ENCODE assay signal across 8 cellular contexts in genomic region chr19:58150328-58150921, GRCh38. TPM values are rescaled to one million over a fixed set of nuclear protein-coding genes. Genes with fewer than 3 reads are reported as not detected.
DNase-seq lines count a peak whose midpoint lies in the region; ATAC-seq and TF ChIP-seq lines count a peak whose summit lies in the region.

ZNF329 (minus strand) TSS chr19:58150789; CDS start chr19:58129503, 21,286 bp downstream.

- ATAC-seq in GM23338 (peak; percentile 53), heart left ventricle (peak; percentile 72 to 85 (median 80))

- H3F3A ChIP-seq in GM23338 (replicated peaks; ENCODE audit: low read depth): no peaks in the 10 kb centered on the region

- peaks cover 41% of the 10 kb centered on the region for H3K79me2 ChIP-seq in GM23338 (replicated peaks; ENCODE audit: insufficient read depth)

- peaks cover 33% of the 10 kb centered on the region for H3K36me3 Mint-ChIP-seq in GM23338 (ENCODE audit: low read depth)

- intact Hi-C loops in heart left ventricle (cut with DNase I): loop anchor here in 9 of 10 donors (1.0 to 10.0 kb wide), 12 partner anchors 52 to 1048 kb away; partner anchors contain the start of genes ZNF776 (in 3 of the 9), ZSCAN18 (in 2 of the 9), ZNF17 (in 1 of the 9) and ZNF256 (in 1 of the 9)

- H3K9me3 Mint-ChIP-seq in GM23338: peaks cover 40% of the 10 kb centered on the region

- H3K27me3 ChIP-seq in GM23338 (ENCODE audit: insufficient read depth) (no peaks in the 10 kb centered on the region), adipocyte (replicated peaks; ENCODE audit: control insufficient read depth, insufficient read depth, low read length) (no peaks in the 10 kb centered on the region), heart left ventricle (no peaks in the 10 kb centered on the region), tibial nerve (no peaks in the 10 kb centered on the region)

- 0 to 1% (median 0%) methylated on average over 32 to 62 of the region's 62 CpGs for WGBS in heart left ventricle, 4 donors
- WGBS in tibial nerve, 2 donors: 0 to 1% methylated on average over 42 to 43 of the region's 62 CpGs

- TF ChIP-seq POLR2A in heart left ventricle (IDR thresholded peaks at IDR 0.05): peak in 1 of 2 donors; percentile 70
- TF ChIP-seq POLR2A in tibial nerve (IDR thresholded peaks at IDR 0.05): peak in 1 of 2 donors; percentile 34

- peak within 1 kb of the TSS; percentile 91 for H2AFZ ChIP-seq in GM23338

- no peaks in the 10 kb centered on the region for H4K20me1 ChIP-seq in GM23338 (replicated peaks; ENCODE audit: insufficient read depth)

- H3K9me3 ChIP-seq in adipocyte (ENCODE audit: control insufficient read depth, low read length) (peaks cover 16% of the 10 kb centered on the region), heart left ventricle (peaks cover 0 to 25% (median 9%) of the 10 kb centered on the region in 12 donors), tibial nerve (peaks cover 0 to 51% (median 9%) of the 10 kb centered on the region in 4 donors)

- peak in 1 of 2 donors; percentile 68 for TF ChIP-seq EP300 in tibial nerve (IDR thresholded peaks at IDR 0.05)

- H3K27ac Mint-ChIP-seq in GM23338: peak within 1 kb of the TSS; percentile 90

- H3K4me3 Mint-ChIP-seq in GM23338: peak within 1 kb of the TSS; percentile 96

- peak within 1 kb of the TSS; percentile 91 for H3K9ac ChIP-seq in adipocyte (ENCODE audit: low read length)

- DNase-seq in DMS 273 treated with DMSO at 0.1 percent for 48 hours (lab: John Stamatoyannopoulos, UW) (peak; percentile 61), GM23338 (ENCODE audit: low spot score) (peak; percentile 89), MV-4-11 (lab: John Stamatoyannopoulos, UW) (peak; percentile 57), T follicular helper cell (ENCODE audit: low read depth) (peak; percentile 82), adipocyte (ENCODE audit: low read depth) (peak; percentile 96), heart left ventricle (peak; percentile 88 to 95 (median 91)), pons (ENCODE audit: low spot score) (peak; percentile 55), tibial nerve (ENCODE audit: low spot score in 2 of 2) (peak; percentile 33 to 69)

- H3K4me2 ChIP-seq in GM23338: peak within 1 kb of the TSS; percentile 84

- TF ChIP-seq CTCF in GM23338 (conservative IDR thresholded peaks at IDR 0.05; ENCODE audit: low read depth in 2 of 2): no peak
- peak in 2 of 12 donors; percentile 16 to 18 for TF ChIP-seq CTCF in heart left ventricle (IDR thresholded peaks at IDR 0.05)
- TF ChIP-seq CTCF in tibial nerve (IDR thresholded peaks at IDR 0.05): peak in 1 of 5 experiments; percentile 34

- H3K4me1 ChIP-seq in GM23338 (ENCODE audit: insufficient read depth) (peaks cover 12% of the 10 kb centered on the region; the same call in 1 of the 2 replicates), adipocyte (ENCODE audit: control insufficient read depth, insufficient read depth, low read length) (peaks cover 23% of the 10 kb centered on the region), heart left ventricle (peaks cover 0 to 49% (median 24%) of the 10 kb centered on the region in 12 donors), tibial nerve (peaks cover 0 to 41% (median 2%) of the 10 kb centered on the region in 4 donors)

- peaks cover 11% of the 10 kb centered on the region for H3K4me1 Mint-ChIP-seq in GM23338

- H3K9me2 ChIP-seq in GM23338 (ENCODE audit: insufficient read depth): peaks cover 8% of the 10 kb centered on the region

- H3K4me3 ChIP-seq in GM23338 (peak within 1 kb of the TSS; percentile 96), adipocyte (ENCODE audit: low read length) (peak within 1 kb of the TSS; percentile 85), heart left ventricle (peak within 1 kb of the TSS; percentile 57 to 99 (median 92)), tibial nerve (peak within 1 kb of the TSS; percentile 54 to 93 (median 63))

- H3K27ac ChIP-seq in GM23338 (ENCODE audit: low read depth): peak within 1 kb of the TSS; percentile 94
- peak within 1 kb of the TSS; percentile 31 to 93 (median 87) for H3K27ac ChIP-seq in heart left ventricle
- peak within 1 kb of the TSS in 3 of 4 donors; percentile 77 to 84 (median 78) for H3K27ac ChIP-seq in tibial nerve

- peaks cover 11% of the 10 kb centered on the region for H3K27me3 Mint-ChIP-seq in GM23338 (ENCODE audit: insufficient read depth, low read depth, poor library complexity)

- H3K36me3 ChIP-seq in GM23338 (ENCODE audit: insufficient read depth): peaks cover 12% of the 10 kb centered on the region; the same call in 1 of the 2 replicates
- no peaks in the 10 kb centered on the region for H3K36me3 ChIP-seq in adipocyte (ENCODE audit: control insufficient read depth, insufficient read depth, low read length, severe bottlenecking)
- peaks cover 0 to 6% (median 0%) of the 10 kb centered on the region in 9 donors for H3K36me3 ChIP-seq in heart left ventricle
- peaks cover 0 to 16% (median 0%) of the 10 kb centered on the region in 3 donors for H3K36me3 ChIP-seq in tibial nerve

TF ChIP-seq in GM23338, 12 proteins besides CTCF, POLR2A, EP300 and RAD21:
- peak; percentile 88 for TF ChIP-seq POLR2AphosphoS5 (IDR thresholded peaks at IDR 0.05; ENCODE audit: low read depth)
- no peak for TF ChIP-seq ZNF331 (CRISPR knock-in tag; IDR thresholded peaks at IDR 0.05; ENCODE audit: low read depth)

RNA-seq across cellular contexts. Expression of gene ZNF329, which starts in this region (rescaled TPM):
- 15.2 and 16.9 TPM in 2 replicates for total RNA-seq in GM23338 (2014; rRNA removed; shearing (Covaris generic))
- polyA plus RNA-seq in GM23338 (2016; fragmentation: Nextera tagmentation; extraction: Ambion mirVana) (2.7 and 3.3 TPM in 2 replicates), heart left ventricle (10 to 100 TPM in 1 of 2 donors, 1 to 10 TPM in 1; 2.4 to 10.2 TPM)
- total RNA-seq in heart left ventricle (10 to 100 TPM in 2 of 9 donors, 1 to 10 TPM in 7; 7.4 to 10.9 (median 9.0) TPM), tibial nerve (10 to 100 TPM in 2 of 4 donors, 1 to 10 TPM in 2; 9.3 to 14.0 (median 9.9) TPM)

Comparison
In these comparisons a context has a peak if more than half of its experiments do, and no peak if none do; other contexts are left out.
1. Peak in every context shown above with its lines: DNase-seq, ATAC-seq, H3K4me3 ChIP-seq and H3K27ac ChIP-seq.